In genomic region chr19:41339936-41340335, GRCh38 we compare ENCODE assay signal across 16 cellular contexts. TPM values are rescaled to one million over a fixed set of nuclear protein-coding genes. Genes with fewer than 3 reads are reported as not detected.
DNase-seq lines count a peak whose midpoint lies in the region; ATAC-seq and TF ChIP-seq lines count a peak whose summit lies in the region.
"Had no signal": no experiment of that assay in that cellular context is flagged by ENCODE, and none has a peak within 500 bp of the region (broad histone marks: within the 10 kb centered on the region; RNA-seq: fewer than 3 reads in every experiment).

No MANE protein-coding gene starts in this region.

- no peak for TF ChIP-seq CTCF in A673 (conservative IDR thresholded peaks at IDR 0.05; ENCODE audit: low read depth, low read length)
- TF ChIP-seq CTCF in chondrocyte (IDR thresholded peaks at IDR 0.05), result no peak

- DNase-seq in A673 (ENCODE audit: low spot score), result no peak
- peak; percentile 25 for DNase-seq in GM23248
- peak; percentile 84 for DNase-seq in glomerular visceral epithelial cell (ENCODE audit: extremely low spot score)
- no peak for DNase-seq in NCI-H748 (lab: John Stamatoyannopoulos, UW; ENCODE audit: unreplicated experiment)
- DNase-seq in stimulated activated naive CD8-positive, alpha-beta T cell treated with anti-CD3 and anti-CD28 coated beads, Interleukin-15, amount 100 ng/mL, for 72 hours, result no peak
- DNase-seq in chondrocyte (ENCODE audit: low spot score), result no peak
- no peak for DNase-seq in UCSD-AML1 (lab: John Stamatoyannopoulos, UW; ENCODE audit: unreplicated experiment)
- DNase-seq: activated CD4-positive, CD25-positive, alpha-beta regulatory T cell; activated T-cell treated with anti-CD3 and anti-CD28 coated beads, Interleukin-2, amount 50 U/mL, for 1 hour; dermis blood vessel endothelial cell; DMS79; foreskin melanocyte; NCI-H1105; stimulated activated CD4-positive, alpha-beta T cell treated with anti-CD3 and anti-CD28 coated beads, Interleukin-12 subunit alpha, Interleukin-12 subunit beta, amount 100 ng/mL, for 4 hours; substantia nigra had no signal

- H2AFZ ChIP-seq in GM23248, result no peak overlapping the region

- peak; percentile 53; the same call in 2 of the 3 replicates for ATAC-seq in SK-N-SH treated with all-trans-retinoic acid at 6 μM for 48 hours
- ATAC-seq in stimulated activated naive CD8-positive, alpha-beta T cell treated with anti-CD3 and anti-CD28 coated beads, Interleukin-15, amount 100 ng/mL, for 72 hours, result no peak

- H3K27me3 Mint-ChIP-seq in stimulated activated naive CD8-positive, alpha-beta T cell treated with anti-CD3 and anti-CD28 coated beads, Interleukin-15, amount 100 ng/mL, for 72 hours, result no peaks in the 10 kb centered on the region
- H3K27me3 Mint-ChIP-seq in chondrocyte (ENCODE audit: low read depth), result no peaks in the 10 kb centered on the region

- H3K36me3 Mint-ChIP-seq in chondrocyte (ENCODE audit: low read depth), result peaks cover 32% of the 10 kb centered on the region

- peaks cover 3% of the 10 kb centered on the region for H3F3A ChIP-seq in GM23248 (ENCODE audit: insufficient read depth)

- H3K27ac Mint-ChIP-seq in stimulated activated naive CD8-positive, alpha-beta T cell treated with anti-CD3 and anti-CD28 coated beads, Interleukin-15, amount 100 ng/mL, for 72 hours, result peak overlapping the region in 1 of 2 donors; percentile 54
- no peak overlapping the region for H3K27ac Mint-ChIP-seq in chondrocyte (ENCODE audit: unreplicated experiment)

- H3K27ac ChIP-seq in A673 (ENCODE audit: low read depth, low read length, poor library complexity, severe bottlenecking), result no peak overlapping the region
- no peak overlapping the region for H3K27ac ChIP-seq in GM23248

- WGBS in GM23248 (ENCODE audit: low coverage in 1 of 2, low lambda C conversion rate in 2 of 2, missing lambda C conversion rate in 2 of 2), 2 experiments, result 95 to 99% methylated on average over 5 of the region's 5 CpGs

- H3K27me3 ChIP-seq in A673 (replicated peaks; ENCODE audit: insufficient read depth, low read depth, low read length, poor library complexity) (no peaks in the 10 kb centered on the region), GM23248 (replicated peaks; ENCODE audit: insufficient read depth) (no peaks in the 10 kb centered on the region)

- H3K4me3 ChIP-seq in A673 (ENCODE audit: low read depth, low read length, poor library complexity, severe bottlenecking) (no peak overlapping the region), GM23248 (no peak overlapping the region)

- H3K4me3 Mint-ChIP-seq in stimulated activated naive CD8-positive, alpha-beta T cell treated with anti-CD3 and anti-CD28 coated beads, Interleukin-15, amount 100 ng/mL, for 72 hours, result no peak overlapping the region
- no peak overlapping the region for H3K4me3 Mint-ChIP-seq in chondrocyte (ENCODE audit: unreplicated experiment)

- intact Hi-C loops in A673 (cut with micrococcal nuclease; ENCODE audit: unreplicated experiment), result no loop called here

- H4K20me1 ChIP-seq in GM23248 (ENCODE audit: insufficient read depth), result no peaks in the 10 kb centered on the region

- H3K9me2 ChIP-seq in GM23248 (ENCODE audit: insufficient read depth), result no peaks in the 10 kb centered on the region

- CTCF ChIA-PET in A673 (lab: Charles Lee), result no interaction called here

- H3K9me3 Mint-ChIP-seq in stimulated activated naive CD8-positive, alpha-beta T cell treated with anti-CD3 and anti-CD28 coated beads, Interleukin-15, amount 100 ng/mL, for 72 hours, result no peaks in the 10 kb centered on the region
- H3K9me3 Mint-ChIP-seq in chondrocyte (ENCODE audit: low read depth), result no peaks in the 10 kb centered on the region

- BruUV-seq in A673 (replicated peaks; lab: Mats Ljungman, UMichigan), result TSS peak; percentile 71

- no peaks in the 10 kb centered on the region for H3K4me1 ChIP-seq in A673 (ENCODE audit: insufficient read depth, low read length, poor library complexity, severe bottlenecking)
- H3K4me1 ChIP-seq in GM23248 (ENCODE audit: insufficient read depth), result no peaks in the 10 kb centered on the region

- peaks cover 47% of the 10 kb centered on the region for H3K36me3 ChIP-seq in A673 (ENCODE audit: insufficient read depth, low read length, poor library complexity, severe bottlenecking)
- H3K36me3 ChIP-seq in GM23248 (ENCODE audit: low read depth), result peaks cover 41% of the 10 kb centered on the region; the same call in 1 of the 2 replicates

- POLR2A ChIA-PET in A673 (lab: Charles Lee; ENCODE audit: low non-redundant PET), result no interaction called here

- H3K9ac ChIP-seq in GM23248, result no peak overlapping the region

- H3K79me2 ChIP-seq in GM23248 (ENCODE audit: insufficient read depth), result peaks cover 70% of the 10 kb centered on the region

- H3K9me3 ChIP-seq in A673 (ENCODE audit: low read depth, low read length, poor library complexity, severe bottlenecking) (no peaks in the 10 kb centered on the region), GM23248 (ENCODE audit: low read depth) (no peaks in the 10 kb centered on the region)

- in situ Hi-C loops in GM23248 (cut with MboI), result no loop called here

- peaks cover 57% of the 10 kb centered on the region for H3K4me1 Mint-ChIP-seq in stimulated activated naive CD8-positive, alpha-beta T cell treated with anti-CD3 and anti-CD28 coated beads, Interleukin-15, amount 100 ng/mL, for 72 hours
- H3K4me1 Mint-ChIP-seq in chondrocyte (ENCODE audit: low read depth), result peaks cover 4% of the 10 kb centered on the region

- no peak overlapping the region for H3K4me2 ChIP-seq in GM23248 (ENCODE audit: unreplicated experiment)

TF ChIP-seq in SK-N-SH treated with all-trans-retinoic acid at 6 μM for 48 hours, 23 proteins besides CTCF, POLR2A, EP300 and RAD21:
- TF ChIP-seq GLIS3 (CRISPR knock-in tag; IDR thresholded peaks at IDR 0.05) (no peak), OSR1 (CRISPR knock-in tag; IDR thresholded peaks at IDR 0.05) (peak; percentile 85; the same call in 1 of the 2 replicates), ZNF8 (CRISPR knock-in tag; IDR thresholded peaks at IDR 0.05) (no peak)
TF ChIP-seq in SK-N-SH treated with all-trans-retinoic acid at 6 μM for 48 hours: peak in this region for 1.

RNA-seq across cellular contexts. Expression of gene TGFB1, which starts 13.8 kb away (rescaled TPM):
- 92.4 and 102 TPM in 2 replicates for total RNA-seq in A673 (2021)
- total RNA-seq in GM23248 (2014; rRNA removed; shearing (Covaris generic)), result 21.4 and 23.5 TPM in 2 replicates
- 12.4 and 13.9 TPM in 2 replicates for polyA plus RNA-seq in GM23248 (2016; fragmentation: Nextera tagmentation; extraction: Ambion mirVana)
- total RNA-seq in chondrocyte, result 188 to 197 TPM (median 195 TPM) in 3 replicates

RNA-seq across cellular contexts. Expression of gene B9D2, which starts 24.0 kb away (rescaled TPM):
- total RNA-seq in A673 (2021) (9.9 and 10.7 TPM in 2 replicates), chondrocyte (2.0 to 3.0 TPM (median 2.6 TPM) in 3 replicates)
- 8.1 and 9.6 TPM in 2 replicates for total RNA-seq in GM23248 (2014; rRNA removed; shearing (Covaris generic))
- 13.2 and 13.8 TPM in 2 replicates for polyA plus RNA-seq in GM23248 (2016; fragmentation: Nextera tagmentation; extraction: Ambion mirVana)

RNA-seq across cellular contexts. Expression of gene CCDC97, which starts 30.0 kb away (rescaled TPM):
- 40.8 and 41.8 TPM in 2 replicates for total RNA-seq in A673 (2021)
- 5.2 and 5.9 TPM in 2 replicates for total RNA-seq in GM23248 (2014; rRNA removed; shearing (Covaris generic))
- polyA plus RNA-seq in GM23248 (2016; fragmentation: Nextera tagmentation; extraction: Ambion mirVana), result 11.4 and 12.3 TPM in 2 replicates
- 21.8 to 33.2 TPM (median 25.5 TPM) in 3 replicates for total RNA-seq in chondrocyte

RNA-seq across cellular contexts. Expression of gene TMEM91, which starts 36.4 kb away (rescaled TPM):
- 4.9 and 8.7 TPM in 2 replicates for total RNA-seq in A673 (2021)
- total RNA-seq in GM23248 (2014; rRNA removed; shearing (Covaris generic)), result 3.9 and 5.3 TPM in 2 replicates
- polyA plus RNA-seq in GM23248 (2016; fragmentation: Nextera tagmentation; extraction: Ambion mirVana), result 6.6 and 7.8 TPM in 2 replicates
- 4.8 to 6.8 TPM (median 5.4 TPM) in 3 replicates for total RNA-seq in chondrocyte

RNA-seq across cellular contexts. Expression of gene EXOSC5, which starts 57.2 kb away (rescaled TPM):
- total RNA-seq in A673 (2021) (35.0 and 43.1 TPM in 2 replicates), chondrocyte (5.5 to 7.6 TPM (median 6.2 TPM) in 3 replicates)
- 20.7 and 21.4 TPM in 2 replicates for total RNA-seq in GM23248 (2014; rRNA removed; shearing (Covaris generic))
- 26.4 and 29.4 TPM in 2 replicates for polyA plus RNA-seq in GM23248 (2016; fragmentation: Nextera tagmentation; extraction: Ambion mirVana)

Comparison
In these comparisons a context has a peak if more than half of its experiments do, and no peak if none do; other contexts are left out.
1. DNase-seq: peak in GM23248 (single experiment) and glomerular visceral epithelial cell (single experiment); none in A673 (single experiment), NCI-H748 (single experiment), stimulated activated naive CD8-positive, alpha-beta T cell treated with anti-CD3 and anti-CD28 coated beads, Interleukin-15, amount 100 ng/mL, for 72 hours (0 of 2), chondrocyte (single experiment) and UCSD-AML1 (single experiment).